ENCODE assay signal across 17 cellular contexts in the genomic region with DNA sequence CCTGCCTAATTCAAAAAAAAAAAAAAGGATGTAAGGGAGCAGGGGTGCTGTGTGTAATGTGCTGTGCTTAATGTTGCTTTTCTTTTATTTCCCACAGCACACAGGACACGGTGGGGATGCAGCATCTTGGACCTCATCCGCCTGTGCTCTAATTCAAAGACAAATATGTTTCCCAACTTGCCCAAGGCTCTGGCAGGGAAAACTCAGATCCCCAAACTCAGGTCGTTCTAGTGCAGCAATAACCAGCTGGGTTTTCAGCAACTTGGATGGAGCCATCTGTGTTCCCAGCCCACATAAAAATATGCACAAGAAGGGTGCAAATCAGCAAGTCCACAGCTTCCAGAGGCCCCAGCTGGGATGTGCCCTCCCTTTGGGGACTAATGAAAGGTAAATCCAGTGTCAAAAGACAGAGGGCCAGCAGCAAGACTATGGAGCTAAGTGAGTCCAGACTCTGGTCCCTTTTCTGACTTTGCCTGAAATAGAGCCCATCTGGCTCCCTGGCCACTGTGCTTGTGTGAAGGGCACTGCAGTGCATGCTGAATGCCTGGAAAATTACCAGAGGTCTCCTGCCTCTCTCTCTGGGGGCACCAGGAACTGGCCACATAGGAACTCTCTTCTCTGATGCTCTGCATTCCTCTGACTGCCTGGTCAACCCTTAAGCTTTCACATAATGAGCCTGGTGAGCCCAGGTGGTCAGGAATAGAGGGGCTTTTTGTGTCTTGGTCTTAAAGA.
DNase-seq lines count a peak whose midpoint lies in the region; ATAC-seq, FAIRE-seq and TF ChIP-seq lines count a peak whose summit lies in the region.
"Had no signal": no experiment of that assay in that cellular context is flagged by ENCODE, and none has a peak within 500 bp of the region (broad histone marks: within the 10 kb centered on the region; RNA-seq: fewer than 3 reads in every experiment).

No MANE protein-coding gene starts in this region.

- H3K4me2 ChIP-seq in keratinocyte (ENCODE audit: control insufficient read depth, extremely low read depth, insufficient read depth, low read depth, low read length) = peak overlapping the region; percentile 32

- no peaks in the 10 kb centered on the region for H3K36me3 Mint-ChIP-seq in brain
- H3K36me3 Mint-ChIP-seq in activated T-helper 17 cell treated with anti-CD3 and anti-CD28 coated beads, Interleukin-2, amount 50 U/mL, for 72 hours (ENCODE audit: low read depth) = no peaks in the 10 kb centered on the region

- H3K9me1 ChIP-seq in keratinocyte (ENCODE audit: control insufficient read depth, extremely low read depth, insufficient read depth, low read length) = no peaks in the 10 kb centered on the region

- no peak for TF ChIP-seq EP300 in stomach (IDR thresholded peaks at IDR 0.05)

- ATAC-seq in esophagus mucosa = no peak
- ATAC-seq in GM21528 (IDR thresholded peaks at IDR 0.05; ENCODE audit: low FRiP score, unreplicated experiment) = no peak
- ATAC-seq in activated T-helper 17 cell treated with anti-CD3 and anti-CD28 coated beads, Interleukin-2, amount 50 U/mL, for 72 hours (replicated peaks) = no peak
- ATAC-seq: GM12878, mucosa of descending colon had no signal

- no peaks in the 10 kb centered on the region for H4K20me1 ChIP-seq in keratinocyte (ENCODE audit: control insufficient read depth, extremely low read depth, insufficient read depth, low read length)

- H3K9me3 ChIP-seq in keratinocyte (ENCODE audit: control insufficient read depth, low read depth, low read length) (no peaks in the 10 kb centered on the region), stomach (no peaks in the 10 kb centered on the region)
- H3K9me3 ChIP-seq: breast epithelium, HAP-1, mucosa of descending colon had no signal

- DNase-seq in NCI-H82 (lab: John Stamatoyannopoulos, UW) (peak; percentile 67), NCI-H82 treated with DMSO at 0.1 percent for 48 hours (lab: John Stamatoyannopoulos, UW; ENCODE audit: unreplicated experiment) (no peak), keratinocyte (ENCODE audit: low read depth, low spot score) (no peak), stomach (no peak)
- DNase-seq: activated CD4-positive, alpha-beta T cell treated with anti-CD3 and anti-CD28 coated beads, Interleukin-2, amount 10 ng/mL, durations not matched to agents 24 days and 14 days; mucosa of descending colon; NCI-H1417 treated with DMSO at 0.1 percent for 48 hours had no signal

- peaks cover 3% of the 10 kb centered on the region for H3K27me3 Mint-ChIP-seq in brain
- peaks cover 7% of the 10 kb centered on the region for H3K27me3 Mint-ChIP-seq in activated T-helper 17 cell treated with anti-CD3 and anti-CD28 coated beads, Interleukin-2, amount 50 U/mL, for 72 hours

- no peak for TF ChIP-seq POLR2A in stomach (IDR thresholded peaks at IDR 0.05)

- no peaks in the 10 kb centered on the region for H3K79me2 ChIP-seq in keratinocyte (ENCODE audit: control insufficient read depth, insufficient read depth, low read length)

- no peak overlapping the region for H3K9ac ChIP-seq in keratinocyte (ENCODE audit: control insufficient read depth, extremely low read depth, insufficient read depth, low read length)

- FAIRE-seq in keratinocyte (lab: Jason Lieb, UNC) = no peak
- FAIRE-seq: A204.1, GM12878 had no signal

- peak overlapping the region in 2 of 5 experiments; percentile 48 to 53 for H3K4me3 Mint-ChIP-seq in brain
- no peak overlapping the region for H3K4me3 Mint-ChIP-seq in activated T-helper 17 cell treated with anti-CD3 and anti-CD28 coated beads, Interleukin-2, amount 50 U/mL, for 72 hours
- H3K4me3 Mint-ChIP-seq: activated CD4-positive, alpha-beta T cell treated with anti-CD3 and anti-CD28 coated beads, Interleukin-2, amount 10 ng/mL, durations not matched to agents 24 days and 14 days; activated T-helper 1 cell treated with anti-CD3 and anti-CD28 coated beads, Interleukin-12 subunit alpha, Interleukin-12 subunit beta, Interleukin-2, Interleukin-4 antibody, amounts not matched to agents 30 ng/mL and 10 ng/mL and 1 ng/mL, durations not matched to agents 14 hours and 24 hours and 36 hours; T-helper 1 cell treated with Interleukin-12 subunit alpha and Interleukin-12 subunit beta and Interleukin-4 antibody, amounts not matched to agents 30 μg/mL and 1 μg/mL, for 36 hours had no signal

- TF ChIP-seq CTCF in brain (conservative IDR thresholded peaks at IDR 0.05) = no peak
- TF ChIP-seq CTCF in keratinocyte (optimal IDR thresholded peaks at IDR 0.05 in 1 of 3, IDR thresholded peaks at IDR 0.05 in 1 of 3, conservative IDR thresholded peaks at IDR 0.05 in 1 of 3; ENCODE audit: extremely low read depth in 1 of 3, insufficient read depth in 2 of 3, low read length in 3 of 3) = no peak
- TF ChIP-seq CTCF in stomach (IDR thresholded peaks at IDR 0.05) = no peak

- dilution Hi-C loops in keratinocyte (cut with MboI; ENCODE audit: extremely low pct_ligation_motif_present, low sequenced_read_pairs) = no loop called here

- no peak overlapping the region for H2AFZ ChIP-seq in keratinocyte (ENCODE audit: control insufficient read depth, low read length)

- H3K36me3 ChIP-seq in keratinocyte (ENCODE audit: control insufficient read depth in 2 of 2, extremely low read depth in 1 of 2, insufficient read depth in 2 of 2, low read length in 2 of 2) (no peaks in the 10 kb centered on the region), stomach (no peaks in the 10 kb centered on the region)
- H3K36me3 ChIP-seq: breast epithelium, HAP-1 had no signal

- peak overlapping the region; percentile 76 to 94 (median 87) for H3K27ac Mint-ChIP-seq in brain
- H3K27ac Mint-ChIP-seq in activated T-helper 17 cell treated with anti-CD3 and anti-CD28 coated beads, Interleukin-2, amount 50 U/mL, for 72 hours = no peak overlapping the region
- H3K27ac Mint-ChIP-seq: activated CD4-positive, alpha-beta T cell treated with anti-CD3 and anti-CD28 coated beads, Interleukin-2, amount 10 ng/mL, durations not matched to agents 24 days and 14 days; activated T-helper 1 cell treated with anti-CD3 and anti-CD28 coated beads, Interleukin-12 subunit alpha, Interleukin-12 subunit beta, Interleukin-2, Interleukin-4 antibody, amounts not matched to agents 30 ng/mL and 10 ng/mL and 1 ng/mL, durations not matched to agents 14 hours and 24 hours and 36 hours; T-helper 1 cell treated with Interleukin-12 subunit alpha and Interleukin-12 subunit beta and Interleukin-4 antibody, amounts not matched to agents 30 μg/mL and 1 μg/mL, for 36 hours had no signal

- H3K9me3 Mint-ChIP-seq in brain = peaks cover 4 to 15% (median 9%) of the 10 kb centered on the region in 5 experiments
- no peaks in the 10 kb centered on the region for H3K9me3 Mint-ChIP-seq in activated T-helper 17 cell treated with anti-CD3 and anti-CD28 coated beads, Interleukin-2, amount 50 U/mL, for 72 hours
- H3K9me3 Mint-ChIP-seq: activated CD4-positive, alpha-beta T cell treated with anti-CD3 and anti-CD28 coated beads, Interleukin-2, amount 10 ng/mL, durations not matched to agents 24 days and 14 days; T-helper 1 cell treated with Interleukin-12 subunit alpha and Interleukin-12 subunit beta and Interleukin-4 antibody, amounts not matched to agents 30 μg/mL and 1 μg/mL, for 36 hours had no signal

- H3K27me3 ChIP-seq in keratinocyte (ENCODE audit: control insufficient read depth, extremely low read depth, insufficient read depth, low read length) (no peaks in the 10 kb centered on the region), stomach (no peaks in the 10 kb centered on the region)
- H3K27me3 ChIP-seq: breast epithelium had no signal

- no peak overlapping the region for H3K27ac ChIP-seq in keratinocyte (ENCODE audit: control insufficient read depth, insufficient read depth, low read length)
- H3K27ac ChIP-seq in stomach = peak overlapping the region in 3 of 5 donors; percentile 11 to 52 (median 40)

- H3K4me1 ChIP-seq in keratinocyte (ENCODE audit: control insufficient read depth, extremely low read depth, insufficient read depth, low read length) = peaks cover 13% of the 10 kb centered on the region
- peaks cover 0 to 46% (median 22%) of the 10 kb centered on the region in 4 donors for H3K4me1 ChIP-seq in stomach
- H3K4me1 ChIP-seq: breast epithelium, HAP-1 had no signal

- WGBS in stomach, 5 donors = 54 to 67% (median 62%) methylated on average over 3 of the region's 3 CpGs

- H3K4me3 ChIP-seq in keratinocyte (ENCODE audit: control insufficient read depth in 2 of 3, extremely low read depth in 1 of 3, insufficient read depth in 2 of 3, low read depth in 1 of 3, low read length in 3 of 3) (no peak overlapping the region), stomach (no peak overlapping the region)
- H3K4me3 ChIP-seq: breast epithelium, GM12878, HAP-1, mucosa of descending colon had no signal

- H3K4me1 Mint-ChIP-seq in brain = peaks cover 39% of the 10 kb centered on the region
- H3K4me1 Mint-ChIP-seq in activated T-helper 17 cell treated with anti-CD3 and anti-CD28 coated beads, Interleukin-2, amount 50 U/mL, for 72 hours = no peaks in the 10 kb centered on the region
- H3K4me1 Mint-ChIP-seq: activated CD4-positive, alpha-beta T cell treated with anti-CD3 and anti-CD28 coated beads, Interleukin-2, amount 10 ng/mL, durations not matched to agents 24 days and 14 days had no signal

- intact Hi-C loops in stomach (cut with DNase I; ENCODE audit: low total_unique reads) = no loop called here
